6 cellular contexts compared by ENCODE assay signal in genomic region chr9:93372391-93372790, GRCh38.
"Had no signal": no experiment of that assay in that cellular context is flagged by ENCODE, and none has a peak within 500 bp of the region (broad histone marks: within the 10 kb centered on the region; RNA-seq: fewer than 3 reads in every experiment).

No MANE protein-coding gene starts in this region.

- DNase-seq: IMR-90, KBM-7, KG1 had no signal

- H3K9ac ChIP-seq: KMS-11 had no signal

- H3K4me2 ChIP-seq: KMS-11 had no signal

- FAIRE-seq: HTR-8/SVneo had no signal

- H3K27ac ChIP-seq: HL-60, KMS-11 had no signal
